Comparison of ENCODE assay signal across 11 cellular contexts in genomic region chr17:77312786-77313599, GRCh38.
A peak's percentile ranks its signal among the peaks of the same experiment; 100 is the strongest.
DNase-seq lines count a peak whose midpoint lies in the region; ATAC-seq and TF ChIP-seq lines count a peak whose summit lies in the region.
"Had no signal": no experiment of that assay in that cellular context is flagged by ENCODE, and none has a peak within 500 bp of the region (broad histone marks: within the 10 kb centered on the region; RNA-seq: fewer than 3 reads in every experiment).

No MANE protein-coding gene starts in this region.

- H3K4me3 ChIP-seq in MG63 (no peak overlapping the region), fibroblast of lung (replicated peaks in 1 of 4; ENCODE audit: control extremely low read depth in 1 of 4, insufficient read depth in 1 of 4, low read depth in 3 of 4, low read length in 4 of 4) (no peak overlapping the region), mucosa of descending colon (no peak overlapping the region)

- intact Hi-C loops in mucosa of descending colon (cut with DNase I, micrococcal nuclease) = no loop called here

- no peaks in the 10 kb centered on the region for H3K27me3 ChIP-seq in MG63
- no peaks in the 10 kb centered on the region for H3K27me3 ChIP-seq in fibroblast of lung (ENCODE audit: control insufficient read depth, insufficient read depth, low read length)

- DNase-seq in MG63 = peak; percentile 96
- peak; percentile 89 to 92 for DNase-seq in fibroblast of lung (ENCODE audit: low read depth in 2 of 2)
- DNase-seq in mucosa of descending colon = peak; percentile 75 to 83 (median 78)
- DNase-seq in ureter (ENCODE audit: low spot score) = peak; percentile 85
- DNase-seq in NCI-H2081 (lab: John Stamatoyannopoulos, UW) = no peak
- DNase-seq: effector CD4-positive, alpha-beta T cell; NCI-H2171 treated with DMSO at 0.1 percent for 48 hours; stimulated activated CD4-positive, alpha-beta T cell treated with anti-CD3 and anti-CD28 coated beads, Interleukin-2, amount 100 ng/mL, for 24 hours; SW 1271 had no signal

- H3K4me1 ChIP-seq in fibroblast of lung (ENCODE audit: control insufficient read depth, extremely low read depth, insufficient read depth, low read length) (peaks cover 23% of the 10 kb centered on the region), mucosa of descending colon (ENCODE audit: low read depth) (peaks cover 18% of the 10 kb centered on the region)

- H3K79me2 ChIP-seq in fibroblast of lung (ENCODE audit: control insufficient read depth, insufficient read depth, low read length) = no peaks in the 10 kb centered on the region

- no peaks in the 10 kb centered on the region for H4K20me1 ChIP-seq in fibroblast of lung (ENCODE audit: control insufficient read depth, extremely low read depth, insufficient read depth, low read length)

- TF ChIP-seq CTCF in fibroblast of lung (conservative IDR thresholded peaks at IDR 0.05 in 1 of 2, IDR thresholded peaks at IDR 0.05 in 1 of 2; ENCODE audit: low read depth in 1 of 2, low read length in 2 of 2) (no peak), mucosa of descending colon (IDR thresholded peaks at IDR 0.05) (no peak)

- H3K9me3 ChIP-seq in MG63 (no peaks in the 10 kb centered on the region), fibroblast of lung (ENCODE audit: control insufficient read depth, insufficient read depth, low read depth, low read length) (no peaks in the 10 kb centered on the region), mucosa of descending colon (no peaks in the 10 kb centered on the region)

- ATAC-seq in mucosa of descending colon = peak; percentile 79
- no peak for ATAC-seq in GM21825 (IDR thresholded peaks at IDR 0.05; ENCODE audit: unreplicated experiment)
- no peak for ATAC-seq in HG03196 (IDR thresholded peaks at IDR 0.05; ENCODE audit: unreplicated experiment)

- no peak overlapping the region for H3K9ac ChIP-seq in fibroblast of lung (ENCODE audit: insufficient read depth, low read length)

- H3K36me3 ChIP-seq in MG63 (peaks cover 61% of the 10 kb centered on the region), fibroblast of lung (ENCODE audit: control insufficient read depth, insufficient read depth, low read length) (no peaks in the 10 kb centered on the region), mucosa of descending colon (ENCODE audit: low read depth) (no peaks in the 10 kb centered on the region)

- H2AFZ ChIP-seq in fibroblast of lung (ENCODE audit: low read length) = no peak overlapping the region

- no peak overlapping the region for H3K27ac ChIP-seq in fibroblast of lung (ENCODE audit: insufficient read depth, low read length)

- no peak overlapping the region for H3K4me2 ChIP-seq in fibroblast of lung (ENCODE audit: extremely low read depth, insufficient read depth, low read length)

Comparison
In these comparisons a context has a peak if more than half of its experiments do, and no peak if none do; other contexts are left out.
1. DNase-seq: peak in MG63 (single experiment), fibroblast of lung (2 of 2), mucosa of descending colon (3 of 3) and ureter (single experiment); none in NCI-H2081 (0 of 2).